ENCODE assay signal across 10 cellular contexts in genomic region chr7:28560771-28561170, GRCh38.
"Had no signal": no experiment of that assay in that cellular context is flagged by ENCODE, and none has a peak within 500 bp of the region (broad histone marks: within the 10 kb centered on the region; RNA-seq: fewer than 3 reads in every experiment).

No MANE protein-coding gene starts in this region.

- H3K4me3 ChIP-seq: GM23338, HAP-1 had no signal

- H3K4me2 ChIP-seq: GM23338 had no signal

- H3K4me1 ChIP-seq: HAP-1 had no signal

- DNase-seq: HFFc6, KBM-7 had no signal

- H2AFZ ChIP-seq: GM23338 had no signal

- H3K4me3 Mint-ChIP-seq: GM23338, HFFc6, IgD-negative memory B cell had no signal

- H3K27ac Mint-ChIP-seq: GM23338, HFFc6, IgD-negative memory B cell had no signal

- H3K9me3 Mint-ChIP-seq: GM23338, IgD-negative memory B cell had no signal

- H3K36me3 ChIP-seq: HAP-1 had no signal

- H3K9me3 ChIP-seq: HAP-1 had no signal

- FAIRE-seq: H1, H54, HepG2 had no signal

- H3K27ac ChIP-seq: HL-60 had no signal

- ATAC-seq: GM23338, HCT116, HepG2 had no signal
